ENCODE assay signal across 1 cellular context in the genomic region with DNA sequence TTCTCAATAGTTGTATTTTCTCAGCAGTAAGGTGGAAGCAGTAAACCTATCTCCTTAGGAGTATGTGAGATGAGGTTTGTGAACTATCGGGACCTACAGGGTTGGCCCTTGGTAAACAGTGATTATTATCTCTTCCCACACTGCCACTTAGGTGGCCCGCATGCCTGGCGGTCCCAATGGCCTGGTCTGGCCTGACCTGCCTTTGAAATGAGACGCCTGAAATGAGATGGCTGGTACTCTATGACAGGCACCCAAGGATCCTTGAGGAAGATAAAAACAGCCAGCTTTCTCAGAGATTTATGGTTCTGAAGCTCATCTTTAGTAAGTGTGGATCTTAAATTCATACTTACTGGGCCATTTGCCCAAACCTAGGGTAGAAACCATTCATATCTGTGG.
TF ChIP-seq lines count a peak whose summit lies in the region.

No MANE protein-coding gene starts in this region.

TF ChIP-seq in WTC11, 78 proteins besides CTCF, POLR2A, EP300 and RAD21 (continued from another document):
- TF ChIP-seq, protein P1, sequence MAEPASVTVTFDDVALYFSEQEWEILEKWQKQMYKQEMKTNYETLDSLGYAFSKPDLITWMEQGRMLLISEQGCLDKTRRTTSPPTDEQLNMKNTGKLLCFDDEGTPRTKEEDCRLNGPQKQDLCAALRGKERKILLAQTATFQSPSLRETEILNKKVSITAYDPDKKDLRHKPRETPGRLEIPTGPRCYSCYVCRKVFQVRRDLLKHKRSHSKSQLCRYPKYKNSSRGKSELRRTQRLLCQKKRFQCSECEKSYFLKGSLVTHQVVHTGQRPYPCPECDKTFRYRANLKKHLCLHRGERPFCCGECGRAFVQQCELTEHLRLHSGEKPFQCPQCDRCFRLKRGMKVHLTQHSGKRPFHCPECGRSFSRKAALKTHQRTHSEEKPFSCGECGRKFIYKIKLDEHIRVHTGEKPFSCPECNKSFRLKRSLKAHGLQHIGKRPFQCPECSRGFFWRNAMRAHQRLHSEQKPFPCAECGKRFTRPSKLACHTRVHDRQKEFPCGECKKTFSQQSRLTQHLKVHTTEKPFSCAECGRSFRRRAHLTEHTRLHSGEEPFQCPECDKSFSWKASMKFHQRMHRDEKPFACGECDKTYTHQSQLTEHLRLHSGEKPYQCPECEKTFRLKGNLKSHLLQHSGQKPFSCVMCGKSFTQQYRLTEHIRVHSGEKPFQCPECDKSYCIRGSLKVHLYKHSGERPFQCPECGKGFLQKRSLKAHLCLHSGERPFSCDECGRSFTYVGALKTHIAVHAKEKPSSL (CRISPR knock-in tag; conservative IDR thresholded peaks at IDR 0.05), result no peak
- TF ChIP-seq SMAD3 (CRISPR knock-in tag; IDR thresholded peaks at IDR 0.05; ENCODE audit: borderline replicate concordance) (no peak), ZNF671 (CRISPR knock-in tag; IDR thresholded peaks at IDR 0.05) (no peak), NR1H2 (CRISPR knock-in tag; IDR thresholded peaks at IDR 0.05) (no peak), ERG (CRISPR knock-in tag; IDR thresholded peaks at IDR 0.05) (no peak), ZNF263 (CRISPR knock-in tag; IDR thresholded peaks at IDR 0.05; ENCODE audit: low read depth) (no peak), MXD4 (CRISPR knock-in tag; IDR thresholded peaks at IDR 0.05; ENCODE audit: borderline replicate concordance) (no peak), ZNF138 (CRISPR knock-in tag; conservative IDR thresholded peaks at IDR 0.05) (no peak), SOX15 (CRISPR knock-in tag; IDR thresholded peaks at IDR 0.05) (no peak), MYBL2 (CRISPR knock-in tag; IDR thresholded peaks at IDR 0.05) (no peak), ATF1 (CRISPR knock-in tag; IDR thresholded peaks at IDR 0.05) (no peak)
- TF ChIP-seq, protein P2, sequence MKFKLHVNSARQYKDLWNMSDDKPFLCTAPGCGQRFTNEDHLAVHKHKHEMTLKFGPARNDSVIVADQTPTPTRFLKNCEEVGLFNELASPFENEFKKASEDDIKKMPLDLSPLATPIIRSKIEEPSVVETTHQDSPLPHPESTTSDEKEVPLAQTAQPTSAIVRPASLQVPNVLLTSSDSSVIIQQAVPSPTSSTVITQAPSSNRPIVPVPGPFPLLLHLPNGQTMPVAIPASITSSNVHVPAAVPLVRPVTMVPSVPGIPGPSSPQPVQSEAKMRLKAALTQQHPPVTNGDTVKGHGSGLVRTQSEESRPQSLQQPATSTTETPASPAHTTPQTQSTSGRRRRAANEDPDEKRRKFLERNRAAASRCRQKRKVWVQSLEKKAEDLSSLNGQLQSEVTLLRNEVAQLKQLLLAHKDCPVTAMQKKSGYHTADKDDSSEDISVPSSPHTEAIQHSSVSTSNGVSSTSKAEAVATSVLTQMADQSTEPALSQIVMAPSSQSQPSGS (CRISPR knock-in tag; IDR thresholded peaks at IDR 0.05; ENCODE audit: borderline replicate concordance, low read depth), result no peak
